8 cellular contexts compared by ENCODE assay signal in genomic region chr19:45817725-45818301, GRCh38. TPM values are rescaled to one million over a fixed set of nuclear protein-coding genes. Genes with fewer than 3 reads are reported as not detected.
DNase-seq lines count a peak whose midpoint lies in the region; ATAC-seq and TF ChIP-seq lines count a peak whose summit lies in the region.
"Had no signal": no experiment of that assay in that cellular context is flagged by ENCODE, and none has a peak within 500 bp of the region (broad histone marks: within the 10 kb centered on the region; RNA-seq: fewer than 3 reads in every experiment).

No MANE protein-coding gene starts in this region.

- in situ Hi-C loops in mammary epithelial cell (cut with MboI; ENCODE audit: low sequenced_read_pairs in 2 of 2), result no loop called here

- peak; percentile 25 for ATAC-seq in Right ventricle myocardium superior (ENCODE audit: poor library complexity)

- no TSS peak for BruUV-seq in mammary epithelial cell (replicated peaks; lab: Mats Ljungman, UMichigan)

- H3K9me3 ChIP-seq in left ventricle myocardium inferior (replicated peaks) (no peaks in the 10 kb centered on the region), mammary epithelial cell (replicated peaks; ENCODE audit: insufficient read depth, low read length) (no peaks in the 10 kb centered on the region), spleen (no peaks in the 10 kb centered on the region)

- no peak overlapping the region for H2AFZ ChIP-seq in mammary epithelial cell (ENCODE audit: low read depth, low read length)

- H3K4me3 ChIP-seq in left ventricle myocardium inferior (no peak overlapping the region), mammary epithelial cell (replicated peaks in 1 of 3; ENCODE audit: insufficient read depth in 1 of 3, low read depth in 2 of 3, low read length in 3 of 3) (no peak overlapping the region), spleen (no peak overlapping the region)

- no peak overlapping the region for H3K27ac ChIP-seq in left ventricle myocardium inferior (replicated peaks)
- H3K27ac ChIP-seq in mammary epithelial cell (ENCODE audit: insufficient read depth, low read depth, low read length), result no peak overlapping the region
- H3K27ac ChIP-seq in spleen, result no peak overlapping the region

- no peak overlapping the region for H3K4me2 ChIP-seq in mammary epithelial cell (ENCODE audit: insufficient read depth, low read depth, low read length)

- no peaks in the 10 kb centered on the region for H3K79me2 ChIP-seq in mammary epithelial cell (ENCODE audit: insufficient read depth, low read length)

- peaks cover 27% of the 10 kb centered on the region for H3K4me1 ChIP-seq in left ventricle myocardium inferior
- peaks cover 14% of the 10 kb centered on the region for H3K4me1 ChIP-seq in mammary epithelial cell (ENCODE audit: insufficient read depth, low read length)
- H3K4me1 ChIP-seq in spleen, result peaks cover 0 to 34% (median 23%) of the 10 kb centered on the region in 6 donors

- H3K27me3 ChIP-seq in left ventricle myocardium inferior (ENCODE audit: low read depth) (peaks cover 11% of the 10 kb centered on the region), mammary epithelial cell (ENCODE audit: insufficient read depth, low read length) (no peaks in the 10 kb centered on the region), spleen (replicated peaks in 1 of 7) (peaks cover 0 to 38% (median 3%) of the 10 kb centered on the region in 7 donors)

- H3K36me3 ChIP-seq in left ventricle myocardium inferior (peaks cover 26% of the 10 kb centered on the region), mammary epithelial cell (ENCODE audit: insufficient read depth, low read length) (peaks cover 3% of the 10 kb centered on the region), spleen (peaks cover 0 to 76% (median 31%) of the 10 kb centered on the region in 6 donors)

- no peak overlapping the region for H3K9ac ChIP-seq in mammary epithelial cell (ENCODE audit: insufficient read depth, low read length)

- DNase-seq in Right ventricle myocardium superior (no peak), left ventricle myocardium inferior (no peak), mammary epithelial cell (peak; percentile 53), spleen (peak; percentile 81), SK-N-DZ (ENCODE audit: low spot score) (no peak), MV-4-11 (lab: John Stamatoyannopoulos, UW) (no peak)
- DNase-seq: NCI-H2081 treated with DMSO at 0.1 percent for 48 hours had no signal

- 62% methylated on average over 12 of the region's 19 CpGs for WGBS in mammary epithelial cell (ENCODE audit: low coverage, missing lambda C conversion rate)
- 85 to 92% (median 88%) methylated on average over 8 to 19 of the region's 19 CpGs for WGBS in spleen, 5 donors

- CTCF ChIA-PET in mammary epithelial cell (lab: Charles Lee; ENCODE audit: low non-redundant PET), result interaction anchor here (0.6 to 1.5 kb wide), 2 partner anchors 48 to 202 kb away, joined by 3 to 12 read pairs; partner anchors contain the start of gene SIX5

- H4K20me1 ChIP-seq in mammary epithelial cell (ENCODE audit: insufficient read depth, low read length), result no peaks in the 10 kb centered on the region

- no peak for TF ChIP-seq CTCF in left ventricle myocardium inferior (IDR thresholded peaks at IDR 0.05; ENCODE audit: borderline replicate concordance)
- no peak for TF ChIP-seq CTCF in mammary epithelial cell (conservative IDR thresholded peaks at IDR 0.05 in 1 of 2, IDR thresholded peaks at IDR 0.05 in 1 of 2; ENCODE audit: extremely low read depth in 1 of 2, insufficient read depth in 1 of 2, low read depth in 1 of 2, low read length in 2 of 2)
- peak in 1 of 11 experiments; percentile 1 for TF ChIP-seq CTCF in spleen (IDR thresholded peaks at IDR 0.05 in 8 of 11, conservative IDR thresholded peaks at IDR 0.05 in 3 of 11)

- dilution Hi-C loops in mammary epithelial cell (cut with HindIII; ENCODE audit: low sequenced_read_pairs), result no loop called here

- TF ChIP-seq POLR2A in spleen (IDR thresholded peaks at IDR 0.05), result no peak

- intact Hi-C loops in Right ventricle myocardium superior (cut with DNase I) (no loop called here), left ventricle myocardium inferior (cut with micrococcal nuclease) (no loop called here), mammary epithelial cell (cut with micrococcal nuclease) (loop anchor here (1.0 to 2.0 kb wide), 3 partner anchors 19 to 198 kb away; no protein-coding TSS in a partner anchor), spleen (cut with DNase I; ENCODE audit: low total_unique reads) (no loop called here)

RNA-seq across cellular contexts. Expression of gene RSPH6A, which starts 2.7 kb away (rescaled TPM):
- total RNA-seq in Right ventricle myocardium superior (0.08 TPM), left ventricle myocardium inferior (not detected), mammary epithelial cell (under 1 TPM; 0.17 to 0.35 TPM), spleen (under 1 TPM in 3 of 7 donors, not detected in 4; 0.19 to 0.41 (median 0.33) TPM)
- polyA plus RNA-seq in mammary epithelial cell (not detected), spleen (under 1 TPM in 1 of 3 donors, not detected in 2; 0.13 TPM)
- 0.31 TPM for polyA minus RNA-seq in mammary epithelial cell
- not detected in 2 replicates for polyA plus RNA-seq in SK-N-DZ (2014; cell fraction: cytosol; rRNA removed)
- not detected in 2 replicates for polyA plus RNA-seq in SK-N-DZ (2014; cell fraction: nucleus; rRNA removed)

RNA-seq across cellular contexts. Expression of gene DMWD, which starts 25.2 kb away (rescaled TPM):
- 57.2 TPM for total RNA-seq in Right ventricle myocardium superior
- 69.2 TPM for total RNA-seq in left ventricle myocardium inferior
- total RNA-seq in mammary epithelial cell, result 10 to 100 TPM; 40.0 to 56.7 TPM
- polyA plus RNA-seq in mammary epithelial cell, result 17.0 TPM
- polyA minus RNA-seq in mammary epithelial cell, result 8.7 TPM
- total RNA-seq in spleen, result 10 to 100 TPM; 35.1 to 57.0 (median 48.4) TPM
- 10 to 100 TPM in 1 of 3 donors, 1 to 10 TPM in 2; 6.4 to 36.1 (median 6.7) TPM for polyA plus RNA-seq in spleen
- polyA plus RNA-seq in SK-N-DZ (2014; cell fraction: cytosol; rRNA removed), result 23.8 and 30.7 TPM in 2 replicates
- polyA plus RNA-seq in SK-N-DZ (2014; cell fraction: nucleus; rRNA removed), result 24.3 and 51.2 TPM in 2 replicates

RNA-seq across cellular contexts. Expression of gene DMPK, which starts 35.5 kb away (rescaled TPM):
- total RNA-seq in Right ventricle myocardium superior (237 TPM), left ventricle myocardium inferior (284 TPM), mammary epithelial cell (10 to 100 TPM; 10.0 to 43.2 TPM), spleen (10 to 100 TPM; 22.2 to 54.6 (median 32.7) TPM)
- polyA plus RNA-seq in mammary epithelial cell (9.8 TPM), spleen (100 to 1,000 TPM in 1 of 3 donors, 10 to 100 TPM in 2; 17.9 to 147 (median 38.1) TPM)
- 7.1 TPM for polyA minus RNA-seq in mammary epithelial cell
- 7.0 and 7.9 TPM in 2 replicates for polyA plus RNA-seq in SK-N-DZ (2014; cell fraction: cytosol; rRNA removed)
- polyA plus RNA-seq in SK-N-DZ (2014; cell fraction: nucleus; rRNA removed), result 53.8 and 64.2 TPM in 2 replicates

RNA-seq across cellular contexts. Expression of gene SYMPK, which starts 45.1 kb away (rescaled TPM):
- 29.6 TPM for total RNA-seq in Right ventricle myocardium superior
- 35.9 TPM for total RNA-seq in left ventricle myocardium inferior
- total RNA-seq in mammary epithelial cell, result 10 to 100 TPM; 32.3 to 81.6 TPM
- 56.2 TPM for polyA plus RNA-seq in mammary epithelial cell
- polyA minus RNA-seq in mammary epithelial cell, result 163 TPM
- total RNA-seq in spleen, result 100 to 1,000 TPM in 1 of 7 donors, 10 to 100 TPM in 6; 56.3 to 106 (median 75.1) TPM
- polyA plus RNA-seq in spleen, result 100 to 1,000 TPM in 2 of 3 donors, 10 to 100 TPM in 1; 60.3 to 148 (median 147) TPM
- 26.2 and 27.7 TPM in 2 replicates for polyA plus RNA-seq in SK-N-DZ (2014; cell fraction: cytosol; rRNA removed)
- 52.1 and 58.3 TPM in 2 replicates for polyA plus RNA-seq in SK-N-DZ (2014; cell fraction: nucleus; rRNA removed)

RNA-seq across cellular contexts. Expression of gene FOXA3, which starts 46.3 kb away (rescaled TPM):
- total RNA-seq in Right ventricle myocardium superior, result not detected
- total RNA-seq in left ventricle myocardium inferior, result not detected
- total RNA-seq in mammary epithelial cell, result not detected
- not detected for polyA plus RNA-seq in mammary epithelial cell
- polyA minus RNA-seq in mammary epithelial cell, result not detected
- total RNA-seq in spleen, result under 1 TPM in 1 of 7 donors, not detected in 6; 0.24 TPM
- under 1 TPM in 2 of 3 donors, not detected in 1; 0.09 to 0.16 TPM for polyA plus RNA-seq in spleen
- polyA plus RNA-seq in SK-N-DZ (2014; cell fraction: cytosol; rRNA removed), result 0.38 and 0.67 TPM in 2 replicates
- not detected in 2 replicates for polyA plus RNA-seq in SK-N-DZ (2014; cell fraction: nucleus; rRNA removed)
- total RNA-seq: dermis microvascular lymphatic vessel endothelial cell had no signal

Comparison
In these comparisons a context has a peak if more than half of its experiments do, and no peak if none do; other contexts are left out.
1. DNase-seq: peak in mammary epithelial cell (single experiment) and spleen (single experiment); none in Right ventricle myocardium superior (single experiment), left ventricle myocardium inferior (single experiment), SK-N-DZ (single experiment) and MV-4-11 (single experiment).